In genomic region chr20:63765082-63765873, GRCh38 we compare ENCODE assay signal across 1 cellular context.
TF ChIP-seq lines count a peak whose summit lies in the region.

No MANE protein-coding gene starts in this region.

TF ChIP-seq in HepG2, 621 proteins besides CTCF, POLR2A, EP300 and RAD21 (continued from another document and continues in another):
- TF ChIP-seq GRHL1 (CRISPR knock-in tag; conservative IDR thresholded peaks at IDR 0.05) (no peak), ZC3H13 (CRISPR knock-in tag; IDR thresholded peaks at IDR 0.05) (no peak), ESRRA (CRISPR knock-in tag; IDR thresholded peaks at IDR 0.05; ENCODE audit: low read depth) (peak; percentile 50; the same call in 1 of the 2 replicates), TEAD3 (CRISPR knock-in tag; optimal IDR thresholded peaks at IDR 0.05; ENCODE audit: borderline replicate concordance) (peak; percentile 73), ATF7-NPFF (CRISPR knock-in tag; IDR thresholded peaks at IDR 0.05; ENCODE audit: low read depth) (no peak), KAT7 (CRISPR knock-in tag; IDR thresholded peaks at IDR 0.05; ENCODE audit: borderline replicate concordance) (0 out of 2 replicates have a peak, but pooled peaks have one; percentile 17), SNAI1 (CRISPR knock-in tag; IDR thresholded peaks at IDR 0.05; ENCODE audit: borderline replicate concordance) (no peak), SOX5 (CRISPR knock-in tag; IDR thresholded peaks at IDR 0.05; ENCODE audit: borderline replicate concordance) (peak; percentile 41; the same call in 1 of the 2 replicates), HNF4A (CRISPR knock-in tag; IDR thresholded peaks at IDR 0.05) (peak; percentile 89), CEBPZ (IDR thresholded peaks at IDR 0.05; ENCODE audit: low read length) (no peak), NR2F2 (IDR thresholded peaks at IDR 0.05; ENCODE audit: borderline replicate concordance, low read depth) (no peak), STAT5B (CRISPR knock-in tag; IDR thresholded peaks at IDR 0.05) (no peak), ZMYM2 (CRISPR knock-in tag; IDR thresholded peaks at IDR 0.05) (no peak), ZNF12 (CRISPR knock-in tag; IDR thresholded peaks at IDR 0.05) (peak; percentile 27; the same call in 1 of the 2 replicates), KAT8 (CRISPR knock-in tag; IDR thresholded peaks at IDR 0.05) (0 out of 2 replicates have a peak, but pooled peaks have one; percentile 20), RNF219 (CRISPR knock-in tag; IDR thresholded peaks at IDR 0.05) (no peak), ZNF468 (CRISPR knock-in tag; IDR thresholded peaks at IDR 0.05) (no peak), ZNF710 (CRISPR knock-in tag; IDR thresholded peaks at IDR 0.05; ENCODE audit: borderline replicate concordance) (peak; percentile 57; the same call in 1 of the 2 replicates), ZNF333 (CRISPR knock-in tag; IDR thresholded peaks at IDR 0.05; ENCODE audit: borderline replicate concordance) (no peak), ZNF441 (CRISPR knock-in tag; IDR thresholded peaks at IDR 0.05; ENCODE audit: borderline replicate concordance) (peak; percentile 84), ZNF484 (CRISPR knock-in tag; IDR thresholded peaks at IDR 0.05; ENCODE audit: borderline replicate concordance, low read depth) (no peak), ZFX (CRISPR knock-in tag; IDR thresholded peaks at IDR 0.05; ENCODE audit: low read depth) (peak; percentile 60), ZNF891 (CRISPR knock-in tag; IDR thresholded peaks at IDR 0.05) (peak; percentile 12; the same call in 1 of the 2 replicates), ARNTL (CRISPR knock-in tag; IDR thresholded peaks at IDR 0.05) (no peak), NFKBIZ (CRISPR knock-in tag; IDR thresholded peaks at IDR 0.05) (no peak), TBX2 (CRISPR knock-in tag; IDR thresholded peaks at IDR 0.05; ENCODE audit: borderline replicate concordance) (peak; percentile 79; the same call in 1 of the 2 replicates), ZNF30 (CRISPR knock-in tag; IDR thresholded peaks at IDR 0.05) (no peak), ZNF597 (CRISPR knock-in tag; IDR thresholded peaks at IDR 0.05) (no peak)
- TF ChIP-seq, protein P1, sequence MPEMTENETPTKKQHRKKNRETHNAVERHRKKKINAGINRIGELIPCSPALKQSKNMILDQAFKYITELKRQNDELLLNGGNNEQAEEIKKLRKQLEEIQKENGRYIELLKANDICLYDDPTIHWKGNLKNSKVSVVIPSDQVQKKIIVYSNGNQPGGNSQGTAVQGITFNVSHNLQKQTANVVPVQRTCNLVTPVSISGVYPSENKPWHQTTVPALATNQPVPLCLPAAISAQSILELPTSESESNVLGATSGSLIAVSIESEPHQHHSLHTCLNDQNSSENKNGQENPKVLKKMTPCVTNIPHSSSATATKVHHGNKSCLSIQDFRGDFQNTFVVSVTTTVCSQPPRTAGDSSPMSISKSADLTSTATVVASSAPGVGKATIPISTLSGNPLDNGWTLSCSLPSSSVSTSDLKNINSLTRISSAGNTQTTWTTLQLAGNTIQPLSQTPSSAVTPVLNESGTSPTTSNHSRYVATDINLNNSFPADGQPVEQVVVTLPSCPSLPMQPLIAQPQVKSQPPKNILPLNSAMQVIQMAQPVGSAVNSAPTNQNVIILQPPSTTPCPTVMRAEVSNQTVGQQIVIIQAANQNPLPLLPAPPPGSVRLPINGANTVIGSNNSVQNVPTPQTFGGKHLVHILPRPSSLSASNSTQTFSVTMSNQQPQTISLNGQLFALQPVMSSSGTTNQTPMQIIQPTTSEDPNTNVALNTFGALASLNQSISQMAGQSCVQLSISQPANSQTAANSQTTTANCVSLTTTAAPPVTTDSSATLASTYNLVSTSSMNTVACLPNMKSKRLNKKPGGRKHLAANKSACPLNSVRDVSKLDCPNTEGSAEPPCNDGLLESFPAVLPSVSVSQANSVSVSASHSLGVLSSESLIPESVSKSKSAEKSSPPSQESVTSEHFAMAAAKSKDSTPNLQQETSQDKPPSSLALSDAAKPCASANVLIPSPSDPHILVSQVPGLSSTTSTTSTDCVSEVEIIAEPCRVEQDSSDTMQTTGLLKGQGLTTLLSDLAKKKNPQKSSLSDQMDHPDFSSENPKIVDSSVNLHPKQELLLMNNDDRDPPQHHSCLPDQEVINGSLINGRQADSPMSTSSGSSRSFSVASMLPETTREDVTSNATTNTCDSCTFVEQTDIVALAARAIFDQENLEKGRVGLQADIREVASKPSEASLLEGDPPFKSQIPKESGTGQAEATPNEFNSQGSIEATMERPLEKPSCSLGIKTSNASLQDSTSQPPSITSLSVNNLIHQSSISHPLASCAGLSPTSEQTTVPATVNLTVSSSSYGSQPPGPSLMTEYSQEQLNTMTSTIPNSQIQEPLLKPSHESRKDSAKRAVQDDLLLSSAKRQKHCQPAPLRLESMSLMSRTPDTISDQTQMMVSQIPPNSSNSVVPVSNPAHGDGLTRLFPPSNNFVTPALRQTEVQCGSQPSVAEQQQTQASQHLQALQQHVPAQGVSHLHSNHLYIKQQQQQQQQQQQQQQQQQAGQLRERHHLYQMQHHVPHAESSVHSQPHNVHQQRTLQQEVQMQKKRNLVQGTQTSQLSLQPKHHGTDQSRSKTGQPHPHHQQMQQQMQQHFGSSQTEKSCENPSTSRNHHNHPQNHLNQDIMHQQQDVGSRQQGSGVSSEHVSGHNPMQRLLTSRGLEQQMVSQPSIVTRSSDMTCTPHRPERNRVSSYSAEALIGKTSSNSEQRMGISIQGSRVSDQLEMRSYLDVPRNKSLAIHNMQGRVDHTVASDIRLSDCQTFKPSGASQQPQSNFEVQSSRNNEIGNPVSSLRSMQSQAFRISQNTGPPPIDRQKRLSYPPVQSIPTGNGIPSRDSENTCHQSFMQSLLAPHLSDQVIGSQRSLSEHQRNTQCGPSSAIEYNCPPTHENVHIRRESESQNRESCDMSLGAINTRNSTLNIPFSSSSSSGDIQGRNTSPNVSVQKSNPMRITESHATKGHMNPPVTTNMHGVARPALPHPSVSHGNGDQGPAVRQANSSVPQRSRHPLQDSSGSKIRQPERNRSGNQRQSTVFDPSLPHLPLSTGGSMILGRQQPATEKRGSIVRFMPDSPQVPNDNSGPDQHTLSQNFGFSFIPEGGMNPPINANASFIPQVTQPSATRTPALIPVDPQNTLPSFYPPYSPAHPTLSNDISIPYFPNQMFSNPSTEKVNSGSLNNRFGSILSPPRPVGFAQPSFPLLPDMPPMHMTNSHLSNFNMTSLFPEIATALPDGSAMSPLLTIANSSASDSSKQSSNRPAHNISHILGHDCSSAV (CRISPR knock-in tag; IDR thresholded peaks at IDR 0.05; ENCODE audit: borderline replicate concordance) = no peak
- TF ChIP-seq, protein P2, sequence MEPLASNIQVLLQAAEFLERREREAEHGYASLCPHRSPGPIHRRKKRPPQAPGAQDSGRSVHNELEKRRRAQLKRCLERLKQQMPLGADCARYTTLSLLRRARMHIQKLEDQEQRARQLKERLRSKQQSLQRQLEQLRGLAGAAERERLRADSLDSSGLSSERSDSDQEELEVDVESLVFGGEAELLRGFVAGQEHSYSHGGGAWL (CRISPR knock-in tag; IDR thresholded peaks at IDR 0.05) = no peak
- TF ChIP-seq, protein P3, sequence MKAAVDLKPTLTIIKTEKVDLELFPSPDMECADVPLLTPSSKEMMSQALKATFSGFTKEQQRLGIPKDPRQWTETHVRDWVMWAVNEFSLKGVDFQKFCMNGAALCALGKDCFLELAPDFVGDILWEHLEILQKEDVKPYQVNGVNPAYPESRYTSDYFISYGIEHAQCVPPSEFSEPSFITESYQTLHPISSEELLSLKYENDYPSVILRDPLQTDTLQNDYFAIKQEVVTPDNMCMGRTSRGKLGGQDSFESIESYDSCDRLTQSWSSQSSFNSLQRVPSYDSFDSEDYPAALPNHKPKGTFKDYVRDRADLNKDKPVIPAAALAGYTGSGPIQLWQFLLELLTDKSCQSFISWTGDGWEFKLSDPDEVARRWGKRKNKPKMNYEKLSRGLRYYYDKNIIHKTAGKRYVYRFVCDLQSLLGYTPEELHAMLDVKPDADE (CRISPR knock-in tag; IDR thresholded peaks at IDR 0.05) = no peak
- TF ChIP-seq, protein P4, sequence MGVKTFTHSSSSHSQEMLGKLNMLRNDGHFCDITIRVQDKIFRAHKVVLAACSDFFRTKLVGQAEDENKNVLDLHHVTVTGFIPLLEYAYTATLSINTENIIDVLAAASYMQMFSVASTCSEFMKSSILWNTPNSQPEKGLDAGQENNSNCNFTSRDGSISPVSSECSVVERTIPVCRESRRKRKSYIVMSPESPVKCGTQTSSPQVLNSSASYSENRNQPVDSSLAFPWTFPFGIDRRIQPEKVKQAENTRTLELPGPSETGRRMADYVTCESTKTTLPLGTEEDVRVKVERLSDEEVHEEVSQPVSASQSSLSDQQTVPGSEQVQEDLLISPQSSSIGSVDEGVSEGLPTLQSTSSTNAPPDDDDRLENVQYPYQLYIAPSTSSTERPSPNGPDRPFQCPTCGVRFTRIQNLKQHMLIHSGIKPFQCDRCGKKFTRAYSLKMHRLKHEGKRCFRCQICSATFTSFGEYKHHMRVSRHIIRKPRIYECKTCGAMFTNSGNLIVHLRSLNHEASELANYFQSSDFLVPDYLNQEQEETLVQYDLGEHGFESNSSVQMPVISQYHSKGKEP (CRISPR knock-in tag; IDR thresholded peaks at IDR 0.05) = no peak
- TF ChIP-seq, protein P5, sequence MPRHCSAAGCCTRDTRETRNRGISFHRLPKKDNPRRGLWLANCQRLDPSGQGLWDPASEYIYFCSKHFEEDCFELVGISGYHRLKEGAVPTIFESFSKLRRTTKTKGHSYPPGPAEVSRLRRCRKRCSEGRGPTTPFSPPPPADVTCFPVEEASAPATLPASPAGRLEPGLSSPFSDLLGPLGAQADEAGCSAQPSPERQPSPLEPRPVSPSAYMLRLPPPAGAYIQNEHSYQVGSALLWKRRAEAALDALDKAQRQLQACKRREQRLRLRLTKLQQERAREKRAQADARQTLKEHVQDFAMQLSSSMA (CRISPR knock-in tag; IDR thresholded peaks at IDR 0.05) = peak; percentile 90; the same call in 1 of the 2 replicates
